12 cellular contexts compared by ENCODE assay signal in genomic region chr1:6582370-6582769, GRCh38. TPM values are rescaled to one million over a fixed set of nuclear protein-coding genes. Genes with fewer than 3 reads are reported as not detected.
DNase-seq lines count a peak whose midpoint lies in the region; ATAC-seq and TF ChIP-seq lines count a peak whose summit lies in the region.
"Had no signal": no experiment of that assay in that cellular context is flagged by ENCODE, and none has a peak within 500 bp of the region (broad histone marks: within the 10 kb centered on the region; RNA-seq: fewer than 3 reads in every experiment).

No MANE protein-coding gene starts in this region.

- 29% methylated on average over 1 of the region's 1 CpG for WGBS in liver
- 28 to 50% (median 33%) methylated on average over 1 of the region's 1 CpG for WGBS in stomach, 5 donors

- POLR2A ChIA-PET in activated B cell treated with CpG ODN at 0.5 μM for 24 hours (lab: Charles Lee) = interaction anchor here (4.3 kb wide), 1 partner anchor 19 kb away, joined by 94 read pairs; the partner anchor contains the start of gene KLHL21

- CTCF ChIA-PET in activated B cell treated with CpG ODN at 0.5 μM for 24 hours (lab: Charles Lee) = no interaction called here

- peaks cover 39% of the 10 kb centered on the region for H3K36me3 Mint-ChIP-seq in activated T-cell treated with anti-CD3 and anti-CD28 coated beads, Interleukin-2, amount 50 U/mL, for 24 hours (ENCODE audit: low read depth)
- H3K36me3 Mint-ChIP-seq in activated B cell treated with CpG ODN at 0.5 μM for 24 hours (ENCODE audit: low read depth) = peaks cover 17% of the 10 kb centered on the region

- intact Hi-C loops in activated B cell treated with CpG ODN at 0.5 μM for 24 hours (cut with micrococcal nuclease) (no loop called here), stomach (cut with DNase I; ENCODE audit: low total_unique reads) (no loop called here), head of caudate nucleus (cut with DNase I) (no loop called here)

- H3K27ac ChIP-seq in liver (ENCODE audit: low read depth in 1 of 2, low read length in 2 of 2) (peak overlapping the region; percentile 51 to 59), stomach (peak overlapping the region; percentile 62 to 99 (median 98))
- H3K27ac ChIP-seq: SK-N-MC had no signal

- no peaks in the 10 kb centered on the region for H3K9me3 Mint-ChIP-seq in activated T-cell treated with anti-CD3 and anti-CD28 coated beads, Interleukin-2, amount 50 U/mL, for 24 hours
- no peaks in the 10 kb centered on the region for H3K9me3 Mint-ChIP-seq in activated B cell treated with CpG ODN at 0.5 μM for 24 hours

- peak overlapping the region; percentile 92 for H3K4me3 Mint-ChIP-seq in activated T-cell treated with anti-CD3 and anti-CD28 coated beads, Interleukin-2, amount 50 U/mL, for 24 hours
- H3K4me3 Mint-ChIP-seq in activated B cell treated with CpG ODN at 0.5 μM for 24 hours = peak overlapping the region; percentile 15

- TF ChIP-seq RAD21 in liver (IDR thresholded peaks at IDR 0.05) = no peak

- no peak for ATAC-seq in activated B cell treated with CpG ODN at 0.5 μM for 24 hours (ENCODE audit: low read depth)

- no peak for TF ChIP-seq POLR2A in stomach (IDR thresholded peaks at IDR 0.05)

- no peak for TF ChIP-seq EP300 in stomach (IDR thresholded peaks at IDR 0.05)

- DNase-seq in activated T-cell treated with anti-CD3 and anti-CD28 coated beads, Interleukin-2, amount 50 U/mL, for 24 hours = no peak
- DNase-seq in activated T-cell treated with anti-CD3 and anti-CD28 coated beads for 4 hours (no peak), activated B cell treated with CpG ODN at 0.5 μM for 24 hours (no peak), stomach (peak; percentile 65), head of caudate nucleus (no peak), NCI-H2171 treated with DMSO at 0.1 percent for 48 hours (lab: John Stamatoyannopoulos, UW) (no peak), GM19238 (ENCODE audit: insufficient read length, low spot score) (no peak)
- DNase-seq: HCEC 1CT had no signal

- no peak overlapping the region for H3K9ac ChIP-seq in liver (ENCODE audit: low read depth in 1 of 2, low read length in 2 of 2)

- H3K4me1 ChIP-seq in liver (ENCODE audit: control insufficient read depth in 4 of 4, insufficient read depth in 4 of 4, low read length in 3 of 4) = peaks cover 18 to 63% (median 45%) of the 10 kb centered on the region in 4 donors
- H3K4me1 ChIP-seq in stomach = peaks cover 38 to 74% (median 63%) of the 10 kb centered on the region in 4 donors

- H3K27ac Mint-ChIP-seq in activated T-cell treated with anti-CD3 and anti-CD28 coated beads, Interleukin-2, amount 50 U/mL, for 24 hours = peak overlapping the region; percentile 98
- peak overlapping the region; percentile 65 for H3K27ac Mint-ChIP-seq in activated B cell treated with CpG ODN at 0.5 μM for 24 hours

- peaks cover 0 to 4% (median 0%) of the 10 kb centered on the region in 4 donors for H3K36me3 ChIP-seq in liver (ENCODE audit: control insufficient read depth in 4 of 4, insufficient read depth in 3 of 4, low read depth in 1 of 4, low read length in 3 of 4)
- peaks cover 0 to 17% (median 11%) of the 10 kb centered on the region in 4 donors for H3K36me3 ChIP-seq in stomach

- H3K27me3 ChIP-seq in liver (ENCODE audit: control insufficient read depth in 4 of 4, insufficient read depth in 4 of 4, low read length in 3 of 4) (no peaks in the 10 kb centered on the region), stomach (no peaks in the 10 kb centered on the region)

- H3K9me3 ChIP-seq in liver (ENCODE audit: control insufficient read depth in 4 of 4, low read length in 3 of 4) (no peaks in the 10 kb centered on the region), stomach (no peaks in the 10 kb centered on the region)

- TF ChIP-seq CTCF in activated B cell treated with CpG ODN at 0.5 μM for 24 hours (IDR thresholded peaks at IDR 0.05) (no peak), liver (IDR thresholded peaks at IDR 0.05; ENCODE audit: low read depth, low read length, missing input control) (no peak), stomach (IDR thresholded peaks at IDR 0.05) (no peak)

- no peaks in the 10 kb centered on the region for H3K27me3 Mint-ChIP-seq in activated T-cell treated with anti-CD3 and anti-CD28 coated beads, Interleukin-2, amount 50 U/mL, for 24 hours
- no peaks in the 10 kb centered on the region for H3K27me3 Mint-ChIP-seq in activated B cell treated with CpG ODN at 0.5 μM for 24 hours

- H3K4me3 ChIP-seq in liver (ENCODE audit: low read depth in 1 of 3, low read length in 3 of 3) = no peak overlapping the region
- peak overlapping the region in 1 of 4 donors; percentile 24 for H3K4me3 ChIP-seq in stomach
- H3K4me3 ChIP-seq: SK-N-MC, skin epidermis had no signal

- H3K4me1 Mint-ChIP-seq in activated T-cell treated with anti-CD3 and anti-CD28 coated beads, Interleukin-2, amount 50 U/mL, for 24 hours (ENCODE audit: low read depth) = peaks cover 44% of the 10 kb centered on the region
- H3K4me1 Mint-ChIP-seq in activated B cell treated with CpG ODN at 0.5 μM for 24 hours = peaks cover 45% of the 10 kb centered on the region

TF ChIP-seq in liver, 16 proteins besides CTCF, POLR2A, EP300 and RAD21 (continues in another document):
- TF ChIP-seq FOXA2 (IDR thresholded peaks at IDR 0.05) (peak; percentile 82), YY1 (IDR thresholded peaks at IDR 0.05) (peak; percentile 25), JUND (IDR thresholded peaks at IDR 0.05) (peak in 1 of 2 donors; percentile 35), NR2F2 (IDR thresholded peaks at IDR 0.05) (no peak), EGR1 (IDR thresholded peaks at IDR 0.05; ENCODE audit: low read depth in 2 of 2) (no peak), ZBTB33 (IDR thresholded peaks at IDR 0.05) (no peak), HNF4A (conservative IDR thresholded peaks at IDR 0.05) (peak; percentile 95 to 97), ATF3 (IDR thresholded peaks at IDR 0.05) (no peak), HNF4G (IDR thresholded peaks at IDR 0.05) (peak; percentile 90), FOXA1 (IDR thresholded peaks at IDR 0.05) (peak; percentile 36), GABPA (IDR thresholded peaks at IDR 0.05 in 1 of 2, conservative IDR thresholded peaks at IDR 0.05 in 1 of 2) (no peak), SP1 (IDR thresholded peaks at IDR 0.05) (peak; percentile 74), MAX (IDR thresholded peaks at IDR 0.05) (peak; percentile 14)

RNA-seq across cellular contexts. Expression of gene ZBTB48, which starts 2.6 kb away (rescaled TPM):
- total RNA-seq in activated B cell treated with CpG ODN at 0.5 μM for 24 hours = 53.2 and 53.8 TPM in 2 replicates
- 10 to 100 TPM in 1 of 2 donors, 1 to 10 TPM in 1; 8.3 to 18.1 TPM for total RNA-seq in liver
- 10 to 100 TPM in 1 of 2 donors, 1 to 10 TPM in 1; 9.4 to 16.8 TPM for polyA plus RNA-seq in liver
- 100 to 1,000 TPM in 1 of 5 donors, 10 to 100 TPM in 4; 22.6 to 139 (median 25.7) TPM for total RNA-seq in stomach
- 10 to 100 TPM; 34.8 to 64.4 (median 61.3) TPM for polyA plus RNA-seq in stomach

RNA-seq across cellular contexts. Expression of gene KLHL21, which starts 20.3 kb away (rescaled TPM):
- total RNA-seq in activated B cell treated with CpG ODN at 0.5 μM for 24 hours = 14.6 and 15.9 TPM in 2 replicates
- 10 to 100 TPM; 20.8 to 30.4 TPM for total RNA-seq in liver
- 10 to 100 TPM in 1 of 2 donors, 1 to 10 TPM in 1; 8.7 to 12.4 TPM for polyA plus RNA-seq in liver
- total RNA-seq in stomach = 10 to 100 TPM; 13.0 to 59.8 (median 34.5) TPM
- polyA plus RNA-seq in stomach = 10 to 100 TPM in 1 of 3 donors, 1 to 10 TPM in 2; 9.2 to 15.4 (median 9.8) TPM

RNA-seq across cellular contexts. Expression of gene TAS1R1, which starts 27.3 kb away (rescaled TPM):
- total RNA-seq in activated B cell treated with CpG ODN at 0.5 μM for 24 hours = not detected in 2 replicates
- total RNA-seq in liver = not detected
- polyA plus RNA-seq in liver = not detected
- not detected for total RNA-seq in stomach
- polyA plus RNA-seq in stomach = under 1 TPM in 2 of 3 donors, not detected in 1; 0.08 to 0.12 TPM
- total RNA-seq: kidney had no signal

RNA-seq across cellular contexts. Expression of gene NOL9, which starts 28.1 kb away (rescaled TPM):
- total RNA-seq in activated B cell treated with CpG ODN at 0.5 μM for 24 hours (43.6 and 58.6 TPM in 2 replicates), liver (10 to 100 TPM; 13.6 to 15.1 TPM), stomach (100 to 1,000 TPM in 1 of 5 donors, 10 to 100 TPM in 4; 19.7 to 150 (median 42.0) TPM)
- polyA plus RNA-seq in liver (1 to 10 TPM; 2.1 to 5.3 TPM), stomach (1 to 10 TPM; 2.7 to 4.0 (median 2.9) TPM)

RNA-seq across cellular contexts. Expression of gene PHF13, which starts 31.2 kb away (rescaled TPM):
- total RNA-seq in activated B cell treated with CpG ODN at 0.5 μM for 24 hours = 5.4 and 6.1 TPM in 2 replicates
- 1 to 10 TPM; 4.1 to 8.7 TPM for total RNA-seq in liver
- 1 to 10 TPM; 1.4 to 3.5 TPM for polyA plus RNA-seq in liver
- 10 to 100 TPM in 2 of 5 donors, 1 to 10 TPM in 3; 2.7 to 16.9 (median 7.5) TPM for total RNA-seq in stomach
- polyA plus RNA-seq in stomach = 1 to 10 TPM; 4.5 to 6.7 (median 5.7) TPM
